ENCODE assay signal across 1 cellular context in the genomic region with DNA sequence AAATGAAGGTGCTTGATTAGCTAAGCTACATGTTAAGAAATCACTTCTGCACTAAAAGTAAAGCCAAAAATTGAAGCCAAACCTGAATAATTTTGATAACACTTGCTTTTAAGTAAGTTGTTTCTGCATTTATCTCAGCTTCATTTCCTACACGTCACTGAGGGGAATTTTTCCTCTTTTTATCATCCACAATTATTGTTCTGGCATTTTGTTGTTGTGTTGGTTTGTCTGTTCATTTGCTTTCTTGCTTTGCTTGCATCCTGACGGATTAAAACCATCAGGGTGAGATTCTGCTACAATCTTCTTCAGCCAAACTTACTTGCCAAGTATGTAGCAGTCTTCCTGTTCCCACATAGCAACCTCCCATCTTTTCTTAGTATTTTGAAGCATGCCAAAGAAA.
TF ChIP-seq lines count a peak whose summit lies in the region.

No MANE protein-coding gene starts in this region.

TF ChIP-seq in GM23338, 12 proteins besides CTCF, POLR2A, EP300 and RAD21 (continued from another document):
- TF ChIP-seq STAT1 (IDR thresholded peaks at IDR 0.05; ENCODE audit: unreplicated experiment) (no peak), ZNF114 (CRISPR knock-in tag; IDR thresholded peaks at IDR 0.05) (no peak)
